In genomic region chr5:142798099-142798768, GRCh38 we compare ENCODE assay signal across 11 cellular contexts. TPM values are rescaled to one million over a fixed set of nuclear protein-coding genes. Genes with fewer than 3 reads are reported as not detected.
DNase-seq lines count a peak whose midpoint lies in the region; ATAC-seq and TF ChIP-seq lines count a peak whose summit lies in the region.
"Had no signal": no experiment of that assay in that cellular context is flagged by ENCODE, and none has a peak within 500 bp of the region (broad histone marks: within the 10 kb centered on the region; RNA-seq: fewer than 3 reads in every experiment).

No MANE protein-coding gene starts in this region.

- peak overlapping the region; percentile 63 to 86 for H3K4me3 Mint-ChIP-seq in CD14-positive monocyte
- H3K4me3 Mint-ChIP-seq in activated T-cell treated with anti-CD3 and anti-CD28 coated beads, Interleukin-2, amount 50 U/mL, for 72 hours = peak overlapping the region; percentile 62 to 66

- H3K27ac ChIP-seq in HL-60 (replicated peaks) = peak overlapping the region; percentile 88
- H3K27ac ChIP-seq in mucosa of rectum (ENCODE audit: low read depth in 2 of 2, low read length in 2 of 2) = peak overlapping the region; percentile 30 to 75

- H3K27ac Mint-ChIP-seq in CD14-positive monocyte = peak overlapping the region; percentile 98 to 100 (median 99)
- peak overlapping the region; percentile 23 for H3K27ac Mint-ChIP-seq in activated T-cell treated with anti-CD3 and anti-CD28 coated beads, Interleukin-2, amount 50 U/mL, for 72 hours

- H3K4me3 ChIP-seq in HL-60 (replicated peaks; ENCODE audit: insufficient read depth, low read length) (no peak overlapping the region), mucosa of rectum (ENCODE audit: low read length in 2 of 2) (peak overlapping the region in 1 of 2 donors; percentile 6)

- no peak for TF ChIP-seq CTCF in CD14-positive monocyte (IDR thresholded peaks at IDR 0.05)
- TF ChIP-seq CTCF in HL-60 (IDR thresholded peaks at IDR 0.05; ENCODE audit: insufficient read depth, low read length) = no peak

- peak in 1 of 2 donors; percentile 20 for ATAC-seq in activated T-cell treated with anti-CD3 and anti-CD28 coated beads, Interleukin-2, amount 50 U/mL, for 72 hours (replicated peaks in 1 of 2)
- ATAC-seq in GM21360 (IDR thresholded peaks at IDR 0.05; ENCODE audit: unreplicated experiment) = no peak
- no peak for ATAC-seq in HG03460 (IDR thresholded peaks at IDR 0.05; ENCODE audit: unreplicated experiment)

- H3K9me3 ChIP-seq in mucosa of rectum (ENCODE audit: control insufficient read depth in 2 of 2, low read length in 2 of 2) = no peaks in the 10 kb centered on the region
- H3K9me3 ChIP-seq: SK-N-SH had no signal

- intact Hi-C loops in CD14-positive monocyte (cut with micrococcal nuclease) = no loop called here

- DNase-seq in CD14-positive monocyte (ENCODE audit: low spot score) (peak; percentile 92), HL-60 (ENCODE audit: low read depth in 1 of 2, low spot score in 1 of 2) (peak; percentile 98), GM19240 (ENCODE audit: insufficient read length, low spot score) (no peak), NCI-H82 treated with DMSO at 0.1 percent for 48 hours (lab: John Stamatoyannopoulos, UW; ENCODE audit: unreplicated experiment) (no peak)
- DNase-seq in activated T-cell treated with anti-CD3 and anti-CD28 coated beads, Interleukin-2, amount 50 U/mL, for 72 hours = peak; percentile 16 to 20
- DNase-seq: DMS 273 treated with DMSO at 0.1 percent for 48 hours, NCI-H1048, SK-N-SH had no signal

- no peaks in the 10 kb centered on the region for H3K9me3 Mint-ChIP-seq in CD14-positive monocyte
- no peaks in the 10 kb centered on the region for H3K9me3 Mint-ChIP-seq in activated T-cell treated with anti-CD3 and anti-CD28 coated beads, Interleukin-2, amount 50 U/mL, for 72 hours

- peaks cover 33 to 42% of the 10 kb centered on the region in 2 donors for H3K4me1 ChIP-seq in mucosa of rectum (ENCODE audit: control insufficient read depth in 2 of 2, insufficient read depth in 2 of 2, low read length in 2 of 2)

- peaks cover 0 to 6% (median 2%) of the 10 kb centered on the region in 3 donors for H3K27me3 Mint-ChIP-seq in CD14-positive monocyte (ENCODE audit: low read depth in 3 of 3)
- no peaks in the 10 kb centered on the region for H3K27me3 Mint-ChIP-seq in activated T-cell treated with anti-CD3 and anti-CD28 coated beads, Interleukin-2, amount 50 U/mL, for 72 hours (ENCODE audit: low read depth)

- no peak overlapping the region for H3K9ac ChIP-seq in mucosa of rectum (ENCODE audit: low read depth in 1 of 2, low read length in 2 of 2)
- H3K9ac ChIP-seq: SK-N-SH had no signal

- peaks cover 98% of the 10 kb centered on the region for H3K4me1 Mint-ChIP-seq in CD14-positive monocyte
- H3K4me1 Mint-ChIP-seq in activated T-cell treated with anti-CD3 and anti-CD28 coated beads, Interleukin-2, amount 50 U/mL, for 72 hours (ENCODE audit: low read depth) = peaks cover 73% of the 10 kb centered on the region

- no peaks in the 10 kb centered on the region for H3K27me3 ChIP-seq in HL-60 (ENCODE audit: insufficient read depth, poor library complexity, severe bottlenecking)
- H3K27me3 ChIP-seq in mucosa of rectum (ENCODE audit: control insufficient read depth in 2 of 2, insufficient read depth in 2 of 2, low read length in 2 of 2) = no peaks in the 10 kb centered on the region

- H3K36me3 Mint-ChIP-seq in CD14-positive monocyte = peaks cover 41 to 72% of the 10 kb centered on the region in 2 donors
- no peaks in the 10 kb centered on the region for H3K36me3 Mint-ChIP-seq in activated T-cell treated with anti-CD3 and anti-CD28 coated beads, Interleukin-2, amount 50 U/mL, for 72 hours (ENCODE audit: insufficient read depth in 2 of 2)

- no peaks in the 10 kb centered on the region for H3K36me3 ChIP-seq in mucosa of rectum (ENCODE audit: control insufficient read depth in 2 of 2, insufficient read depth in 2 of 2, low read length in 2 of 2)

RNA-seq across cellular contexts. Expression of gene ARHGAP26, which starts 28.1 kb away (rescaled TPM):
- 10 to 100 TPM; 26.5 to 28.7 TPM for polyA plus RNA-seq in CD14-positive monocyte
- total RNA-seq in activated T-cell treated with anti-CD3 and anti-CD28 coated beads, Interleukin-2, amount 50 U/mL, for 72 hours = 10 to 100 TPM; 24.0 to 24.3 TPM

Comparison
In these comparisons a context has a peak if more than half of its experiments do, and no peak if none do; other contexts are left out.
1. DNase-seq: peak in CD14-positive monocyte (single experiment), HL-60 (2 of 2) and activated T-cell treated with anti-CD3 and anti-CD28 coated beads, Interleukin-2, amount 50 U/mL, for 72 hours (2 of 2); none in GM19240 (single experiment) and NCI-H82 treated with DMSO at 0.1 percent for 48 hours (single experiment).